1 cellular context compared by ENCODE assay signal in the genomic region with DNA sequence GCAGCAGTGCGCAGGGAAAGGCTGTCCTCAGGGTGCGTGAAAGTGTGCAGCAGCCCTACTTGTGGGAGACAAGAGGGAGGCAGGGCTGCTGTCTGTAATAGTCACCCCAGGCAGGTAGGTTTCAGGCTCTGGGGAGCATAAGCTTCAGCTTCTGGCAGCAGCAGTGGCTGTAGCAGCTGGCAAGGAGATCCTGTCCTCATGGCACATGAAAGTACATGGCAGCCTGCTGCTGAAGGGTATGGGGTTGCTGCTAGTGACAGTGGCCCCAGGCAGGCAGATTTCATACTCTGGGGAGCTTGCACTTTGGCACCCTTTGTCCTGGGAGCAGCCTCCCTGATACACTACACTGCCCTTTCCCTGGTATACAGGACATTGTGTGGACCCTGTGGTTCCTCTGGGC.
TF ChIP-seq lines count a peak whose summit lies in the region.

No MANE protein-coding gene starts in this region.

TF ChIP-seq in K562, 482 proteins besides CTCF, POLR2A, EP300 and RAD21:
- TF ChIP-seq MXI1 (IDR thresholded peaks at IDR 0.05; ENCODE audit: low read depth, low read length): no peak
- TF ChIP-seq IRF2 (CRISPR knock-in tag; IDR thresholded peaks at IDR 0.05): 0 out of 2 replicates have a peak, but pooled peaks have one; percentile 33
- TF ChIP-seq, protein P1, sequence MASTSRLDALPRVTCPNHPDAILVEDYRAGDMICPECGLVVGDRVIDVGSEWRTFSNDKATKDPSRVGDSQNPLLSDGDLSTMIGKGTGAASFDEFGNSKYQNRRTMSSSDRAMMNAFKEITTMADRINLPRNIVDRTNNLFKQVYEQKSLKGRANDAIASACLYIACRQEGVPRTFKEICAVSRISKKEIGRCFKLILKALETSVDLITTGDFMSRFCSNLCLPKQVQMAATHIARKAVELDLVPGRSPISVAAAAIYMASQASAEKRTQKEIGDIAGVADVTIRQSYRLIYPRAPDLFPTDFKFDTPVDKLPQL (IDR thresholded peaks at IDR 0.05; ENCODE audit: extremely low read depth, insufficient read length): no peak
